23 cellular contexts compared by ENCODE assay signal in the genomic region with DNA sequence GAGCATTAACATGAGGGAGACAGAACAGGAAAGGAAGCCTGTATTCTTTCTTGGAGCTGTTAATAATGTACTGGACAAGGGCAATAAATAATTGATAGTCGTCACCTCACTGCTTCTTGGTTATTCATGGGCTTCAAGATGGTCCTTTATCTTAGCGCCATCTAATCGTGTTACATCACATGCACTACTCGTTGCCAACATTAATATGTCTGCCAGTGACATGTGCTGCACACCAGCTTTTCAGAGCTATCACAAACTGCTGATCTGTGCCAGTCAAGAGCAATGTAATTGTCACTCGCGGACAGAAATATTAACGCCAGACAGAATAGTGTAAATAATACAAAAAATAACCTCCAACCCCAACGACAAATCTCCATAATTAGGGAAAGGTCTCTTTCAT.
"Had no signal": no experiment of that assay in that cellular context is flagged by ENCODE, and none has a peak within 500 bp of the region (broad histone marks: within the 10 kb centered on the region; RNA-seq: fewer than 3 reads in every experiment).

No MANE protein-coding gene starts in this region.

- H3K79me2 ChIP-seq: hepatocyte had no signal

- H3K4me1 Mint-ChIP-seq: naive B cell had no signal

- ATAC-seq: left colon had no signal

- H3K9me3 ChIP-seq: psoas muscle, right atrium auricular region, stomach, thoracic aorta, transverse colon had no signal

- H3K9me3 Mint-ChIP-seq: dendritic cell treated with granulocyte-macrophage colony-stimulating factor and Interleukin-4, amounts not matched to agents 40 ng/mL and 50 ng/mL, for 4 days; nephron had no signal

- H3K27me3 Mint-ChIP-seq: dendritic cell treated with granulocyte-macrophage colony-stimulating factor and Interleukin-4, amounts not matched to agents 40 ng/mL and 50 ng/mL, for 4 days; naive B cell had no signal

- H3K36me3 ChIP-seq: right atrium auricular region, sigmoid colon, stomach, thoracic aorta, transverse colon had no signal

- H3K27me3 ChIP-seq: hepatocyte, right atrium auricular region, sigmoid colon, stomach, transverse colon had no signal

- H3K4me1 ChIP-seq: right atrium auricular region, sigmoid colon, stomach, transverse colon had no signal

- H3K4me3 ChIP-seq: hepatocyte, psoas muscle, right atrium auricular region, sigmoid colon, skin epidermis, stomach, thoracic aorta, transverse colon had no signal

- FAIRE-seq: colon, endothelial cell of umbilical vein, kidney had no signal

- DNase-seq: erythroblast; foreskin melanocyte; head of caudate nucleus; kidney; left colon; mesendoderm; naive B cell; psoas muscle; sigmoid colon; stimulated activated CD4-positive, alpha-beta T cell treated with anti-CD3 and anti-CD28 coated beads, Interleukin-2, amount 100 ng/mL, for 24 hours; stimulated activated CD4-positive, alpha-beta T cell treated with anti-CD3 and anti-CD28 coated beads, Interleukin-4, amount 100 ng/mL, for 4 hours; stimulated activated naive CD4-positive, alpha-beta T cell; stomach; substantia nigra; transverse colon had no signal

- H3K36me3 Mint-ChIP-seq: naive B cell had no signal

- H3K4me3 Mint-ChIP-seq: dendritic cell treated with granulocyte-macrophage colony-stimulating factor and Interleukin-4, amounts not matched to agents 40 ng/mL and 50 ng/mL, for 4 days; naive B cell; nephron had no signal

- H2AFZ ChIP-seq: hepatocyte had no signal

- H3K27ac Mint-ChIP-seq: dendritic cell treated with granulocyte-macrophage colony-stimulating factor and Interleukin-4, amounts not matched to agents 40 ng/mL and 50 ng/mL, for 4 days; naive B cell had no signal

- H3K4me2 ChIP-seq: hepatocyte had no signal

- H3K27ac ChIP-seq: hepatocyte, psoas muscle, right atrium auricular region, sigmoid colon, skin epidermis, stomach, thoracic aorta, transverse colon had no signal
